In genomic region chr11:72238040-72238450, GRCh38 we compare ENCODE assay signal across 1 cellular context.
TF ChIP-seq lines count a peak whose summit lies in the region.

No MANE protein-coding gene starts in this region.

TF ChIP-seq in HCT116, 20 proteins besides CTCF, POLR2A, EP300 and RAD21:
- TF ChIP-seq CEBPB (IDR thresholded peaks at IDR 0.05; ENCODE audit: low read depth) (no peak), POLR2AphosphoS5 (IDR thresholded peaks at IDR 0.05; ENCODE audit: low read depth, low read length) (peak; percentile 7; the same call in 1 of the 2 replicates)
